Comparison of ENCODE assay signal across 41 cellular contexts in genomic region chr12:54666008-54666407, GRCh38. TPM values are rescaled to one million over a fixed set of nuclear protein-coding genes. Genes with fewer than 3 reads are reported as not detected.
"Had no signal": no experiment of that assay in that cellular context is flagged by ENCODE, and none has a peak within 500 bp of the region (broad histone marks: within the 10 kb centered on the region; RNA-seq: fewer than 3 reads in every experiment).

No MANE protein-coding gene starts in this region.

- H3K9me3 ChIP-seq: adrenal gland, esophagus squamous epithelium, gastroesophageal sphincter, heart right ventricle had no signal

- H3K36me3 Mint-ChIP-seq: activated CD4-positive, alpha-beta memory T cell treated with anti-CD3 and anti-CD28 coated beads for 36 hours; activated CD8-positive, alpha-beta memory T cell treated with anti-CD3 and anti-CD28 coated beads, Interleukin-2, amount 10 ng/mL, durations not matched to agents 7 days and 5 days; activated naive CD4-positive, alpha-beta T cell treated with anti-CD3 and anti-CD28 coated beads, Interleukin-2, amount 50 U/mL, for 24 hours; activated naive CD8-positive, alpha-beta T cell treated with anti-CD3 and anti-CD28 coated beads for 36 hours; brain had no signal

- H3K9me3 Mint-ChIP-seq: activated CD4-positive, alpha-beta memory T cell treated with anti-CD3 and anti-CD28 coated beads for 36 hours; activated CD4-positive, alpha-beta T cell treated with anti-CD3 and anti-CD28 coated beads, Interleukin-2, amount 10 ng/mL, durations not matched to agents 24 days and 14 days; activated naive CD4-positive, alpha-beta T cell treated with anti-CD3 and anti-CD28 coated beads for 36 hours; activated naive CD4-positive, alpha-beta T cell treated with anti-CD3 and anti-CD28 coated beads, Interleukin-2, amount 50 U/mL, for 24 hours; activated naive CD8-positive, alpha-beta T cell treated with anti-CD3 and anti-CD28 coated beads for 36 hours; activated naive CD8-positive, alpha-beta T cell treated with anti-CD3 and anti-CD28 coated beads, Interleukin-2, amount 50 U/mL, for 24 hours; activated T-helper 1 cell treated with anti-CD3 and anti-CD28 coated beads, Interleukin-12 subunit alpha, Interleukin-12 subunit beta, Interleukin-2, Interleukin-4 antibody, amounts not matched to agents 30 ng/mL and 10 ng/mL and 1 ng/mL, durations not matched to agents 14 hours and 24 hours and 36 hours; activated T-helper 2 cell treated with anti-CD3 and anti-CD28 coated beads, Interferon-gamma antibody, Interleukin-2, Interleukin-4, amounts not matched to agents 10 μg/mL and 5 μg/mL and 100 μg/mL, durations not matched to agents 14 hours and 24 hours and 36 hours; brain; T-helper 2 cell treated with Interferon-gamma antibody and Interleukin-4, amounts not matched to agents 5 μg/mL and 100 μg/mL, for 36 hours had no signal

- H3K27ac Mint-ChIP-seq: activated CD4-positive, alpha-beta memory T cell treated with anti-CD3 and anti-CD28 coated beads for 36 hours; activated CD4-positive, alpha-beta T cell treated with anti-CD3 and anti-CD28 coated beads for 36 hours; activated CD4-positive, alpha-beta T cell treated with anti-CD3 and anti-CD28 coated beads, Interleukin-2, amount 10 ng/mL, durations not matched to agents 24 days and 14 days; activated CD8-positive, alpha-beta memory T cell treated with anti-CD3 and anti-CD28 coated beads, Interleukin-2, amount 10 ng/mL, durations not matched to agents 7 days and 5 days; activated CD8-positive, alpha-beta T cell treated with anti-CD3 and anti-CD28 coated beads, Interleukin-2, amount 10 ng/mL, durations not matched to agents 7 days and 5 days; activated naive CD4-positive, alpha-beta T cell treated with anti-CD3 and anti-CD28 coated beads for 36 hours; activated naive CD4-positive, alpha-beta T cell treated with anti-CD3 and anti-CD28 coated beads, Interleukin-2, amount 50 U/mL, for 24 hours; activated naive CD8-positive, alpha-beta T cell treated with anti-CD3 and anti-CD28 coated beads for 36 hours; activated naive CD8-positive, alpha-beta T cell treated with anti-CD3 and anti-CD28 coated beads, Interleukin-2, amount 50 U/mL, for 24 hours; activated T-helper 1 cell treated with anti-CD3 and anti-CD28 coated beads, Interleukin-12 subunit alpha, Interleukin-12 subunit beta, Interleukin-2, Interleukin-4 antibody, amounts not matched to agents 30 ng/mL and 10 ng/mL and 1 ng/mL, durations not matched to agents 14 hours and 24 hours and 36 hours; activated T-helper 2 cell treated with anti-CD3 and anti-CD28 coated beads, Interferon-gamma antibody, Interleukin-2, Interleukin-4, amounts not matched to agents 10 μg/mL and 5 μg/mL and 100 μg/mL, durations not matched to agents 14 hours and 24 hours and 36 hours; brain; T-helper 17 cell; T-helper 2 cell treated with Interferon-gamma antibody and Interleukin-4, amounts not matched to agents 5 μg/mL and 100 μg/mL, for 36 hours had no signal

- H3K27ac ChIP-seq: adrenal gland, epithelial cell of prostate, esophagus squamous epithelium, gastroesophageal sphincter, heart right ventricle had no signal

- H3K4me1 Mint-ChIP-seq: activated CD4-positive, alpha-beta T cell treated with anti-CD3 and anti-CD28 coated beads for 36 hours; activated CD4-positive, alpha-beta T cell treated with anti-CD3 and anti-CD28 coated beads, Interleukin-2, amount 10 ng/mL, durations not matched to agents 24 days and 14 days; activated CD8-positive, alpha-beta memory T cell treated with anti-CD3 and anti-CD28 coated beads, Interleukin-2, amount 10 ng/mL, durations not matched to agents 7 days and 5 days; activated naive CD4-positive, alpha-beta T cell treated with anti-CD3 and anti-CD28 coated beads, Interleukin-2, amount 50 U/mL, for 24 hours; activated naive CD8-positive, alpha-beta T cell treated with anti-CD3 and anti-CD28 coated beads for 36 hours; activated naive CD8-positive, alpha-beta T cell treated with anti-CD3 and anti-CD28 coated beads, Interleukin-2, amount 50 U/mL, for 24 hours; brain; T-helper 17 cell had no signal

- H3K4me3 ChIP-seq: adrenal gland, esophagus squamous epithelium, gastroesophageal sphincter, heart right ventricle had no signal

- H3K36me3 ChIP-seq: adrenal gland, esophagus squamous epithelium, gastroesophageal sphincter, heart right ventricle had no signal

- H3K27me3 ChIP-seq: adrenal gland, gastroesophageal sphincter had no signal

- FAIRE-seq: endothelial cell of umbilical vein had no signal

- H3K4me3 Mint-ChIP-seq: activated CD4-positive, alpha-beta memory T cell treated with anti-CD3 and anti-CD28 coated beads for 36 hours; activated CD4-positive, alpha-beta T cell treated with anti-CD3 and anti-CD28 coated beads for 36 hours; activated CD4-positive, alpha-beta T cell treated with anti-CD3 and anti-CD28 coated beads, Interleukin-2, amount 10 ng/mL, durations not matched to agents 24 days and 14 days; activated CD8-positive, alpha-beta memory T cell treated with anti-CD3 and anti-CD28 coated beads, Interleukin-2, amount 10 ng/mL, durations not matched to agents 7 days and 5 days; activated CD8-positive, alpha-beta T cell treated with anti-CD3 and anti-CD28 coated beads, Interleukin-2, amount 10 ng/mL, durations not matched to agents 7 days and 5 days; activated naive CD4-positive, alpha-beta T cell treated with anti-CD3 and anti-CD28 coated beads for 36 hours; activated naive CD4-positive, alpha-beta T cell treated with anti-CD3 and anti-CD28 coated beads, Interleukin-2, amount 50 U/mL, for 24 hours; activated naive CD8-positive, alpha-beta T cell treated with anti-CD3 and anti-CD28 coated beads for 36 hours; activated naive CD8-positive, alpha-beta T cell treated with anti-CD3 and anti-CD28 coated beads, Interleukin-2, amount 50 U/mL, for 24 hours; activated T-helper 1 cell treated with anti-CD3 and anti-CD28 coated beads, Interleukin-12 subunit alpha, Interleukin-12 subunit beta, Interleukin-2, Interleukin-4 antibody, amounts not matched to agents 30 ng/mL and 10 ng/mL and 1 ng/mL, durations not matched to agents 14 hours and 24 hours and 36 hours; brain; T-helper 17 cell; T-helper 2 cell treated with Interferon-gamma antibody and Interleukin-4, amounts not matched to agents 5 μg/mL and 100 μg/mL, for 36 hours had no signal

- DNase-seq: activated CD4-positive, alpha-beta memory T cell treated with anti-CD3 and anti-CD28 coated beads for 36 hours; activated CD4-positive, alpha-beta T cell treated with anti-CD3 and anti-CD28 coated beads for 36 hours; activated CD4-positive, alpha-beta T cell treated with anti-CD3 and anti-CD28 coated beads, Interleukin-2, amount 10 ng/mL, durations not matched to agents 24 days and 14 days; activated CD4-positive, CD25-positive, alpha-beta regulatory T cell; activated CD4-positive, CD25-positive, alpha-beta regulatory T cell treated with anti-CD3 and anti-CD28 coated beads, Interleukin-2, amount 50 U/mL, for 72 hours; activated CD8-positive, alpha-beta memory T cell treated with anti-CD3 and anti-CD28 coated beads, Interleukin-2, amount 10 ng/mL, durations not matched to agents 7 days and 5 days; activated CD8-positive, alpha-beta memory T cell treated with anti-CD3 and anti-CD28 coated beads, Interleukin-2, amount 50 U/mL, for 4 hours; activated CD8-positive, alpha-beta T cell treated with anti-CD3 and anti-CD28 coated beads, Interleukin-2, amount 10 ng/mL, durations not matched to agents 7 days and 5 days; activated effector memory CD4-positive, alpha-beta T cell treated with anti-CD3 and anti-CD28 coated beads, Interleukin-2, amount 50 U/mL, for 16 hours; activated naive CD4-positive, alpha-beta T cell treated with anti-CD3 and anti-CD28 coated beads for 36 hours; activated naive CD8-positive, alpha-beta T cell treated with anti-CD3 and anti-CD28 coated beads for 36 hours; activated naive CD8-positive, alpha-beta T cell treated with anti-CD3 and anti-CD28 coated beads, Interleukin-2, amount 50 U/mL, for 24 hours; activated T-cell treated with anti-CD3 and anti-CD28 coated beads, Interleukin-2, amount 50 U/mL, for 1 hour; activated T-cell treated with anti-CD3 and anti-CD28 coated beads, Interleukin-2, amount 50 U/mL, for 48 hours; adrenal gland; amygdala; aorta; caudate nucleus; cortex of kidney; effector CD8-positive, alpha-beta T cell; esophagus squamous epithelium; foreskin melanocyte; heart right ventricle; T-helper 1 cell; T-helper 17 cell; T1000 had no signal

- H3K4me1 ChIP-seq: adrenal gland, esophagus squamous epithelium, gastroesophageal sphincter, heart right ventricle had no signal

- ATAC-seq: activated CD4-positive, alpha-beta T cell treated with anti-CD3 and anti-CD28 coated beads for 36 hours; activated CD8-positive, alpha-beta memory T cell treated with anti-CD3 and anti-CD28 coated beads, Interleukin-2, amount 10 ng/mL, durations not matched to agents 7 days and 5 days; activated CD8-positive, alpha-beta T cell treated with anti-CD3 and anti-CD28 coated beads, Interleukin-2, amount 10 ng/mL, durations not matched to agents 7 days and 5 days; activated naive CD8-positive, alpha-beta T cell treated with anti-CD3 and anti-CD28 coated beads, Interleukin-2, amount 50 U/mL, for 24 hours; gastroesophageal sphincter; heart right ventricle; T-helper 17 cell had no signal

RNA-seq across cellular contexts. Expression of gene DCD, which starts 17.8 kb away (rescaled TPM):
- total RNA-seq: activated CD4-positive, alpha-beta memory T cell treated with anti-CD3 and anti-CD28 coated beads for 36 hours; activated CD4-positive, alpha-beta T cell treated with anti-CD3 and anti-CD28 coated beads for 36 hours; activated CD4-positive, alpha-beta T cell treated with anti-CD3 and anti-CD28 coated beads, Interleukin-2, amount 10 ng/mL, durations not matched to agents 24 days and 14 days; activated CD8-positive, alpha-beta memory T cell treated with anti-CD3 and anti-CD28 coated beads for 36 hours; activated CD8-positive, alpha-beta memory T cell treated with anti-CD3 and anti-CD28 coated beads, Interleukin-2, amount 10 ng/mL, durations not matched to agents 7 days and 5 days; activated CD8-positive, alpha-beta T cell treated with anti-CD3 and anti-CD28 coated beads, Interleukin-2, amount 10 ng/mL, durations not matched to agents 7 days and 5 days; activated naive CD4-positive, alpha-beta T cell treated with anti-CD3 and anti-CD28 coated beads for 36 hours; activated naive CD8-positive, alpha-beta T cell treated with anti-CD3 and anti-CD28 coated beads for 36 hours; activated T-helper 1 cell treated with anti-CD3 and anti-CD28 coated beads, Interleukin-12 subunit alpha, Interleukin-12 subunit beta, Interleukin-2, Interleukin-4 antibody, amounts not matched to agents 30 ng/mL and 10 ng/mL and 1 ng/mL, durations not matched to agents 14 hours and 24 hours and 36 hours; activated T-helper 2 cell treated with anti-CD3 and anti-CD28 coated beads, Interferon-gamma antibody, Interleukin-2, Interleukin-4, amounts not matched to agents 10 μg/mL and 5 μg/mL and 100 μg/mL, durations not matched to agents 14 hours and 24 hours and 36 hours; adrenal gland; aorta; chondrocyte; dermis microvascular lymphatic vessel endothelial cell; endothelial cell of umbilical vein; esophagus squamous epithelium; fibroblast of lung; fibroblast of villous mesenchyme; gastroesophageal sphincter; glomerular endothelial cell; heart right ventricle; T-helper 17 cell had no signal
- polyA plus RNA-seq: adrenal gland, aorta, endothelial cell of umbilical vein, esophagus, fibroblast of lung, heart right ventricle had no signal

RNA-seq across cellular contexts. Expression of gene LACRT, which starts 31.3 kb away (rescaled TPM):
- total RNA-seq: activated CD4-positive, alpha-beta memory T cell treated with anti-CD3 and anti-CD28 coated beads for 36 hours; activated CD4-positive, alpha-beta T cell treated with anti-CD3 and anti-CD28 coated beads for 36 hours; activated CD4-positive, alpha-beta T cell treated with anti-CD3 and anti-CD28 coated beads, Interleukin-2, amount 10 ng/mL, durations not matched to agents 24 days and 14 days; activated CD8-positive, alpha-beta memory T cell treated with anti-CD3 and anti-CD28 coated beads for 36 hours; activated CD8-positive, alpha-beta memory T cell treated with anti-CD3 and anti-CD28 coated beads, Interleukin-2, amount 10 ng/mL, durations not matched to agents 7 days and 5 days; activated CD8-positive, alpha-beta T cell treated with anti-CD3 and anti-CD28 coated beads, Interleukin-2, amount 10 ng/mL, durations not matched to agents 7 days and 5 days; activated naive CD4-positive, alpha-beta T cell treated with anti-CD3 and anti-CD28 coated beads for 36 hours; activated naive CD8-positive, alpha-beta T cell treated with anti-CD3 and anti-CD28 coated beads for 36 hours; activated T-helper 1 cell treated with anti-CD3 and anti-CD28 coated beads, Interleukin-12 subunit alpha, Interleukin-12 subunit beta, Interleukin-2, Interleukin-4 antibody, amounts not matched to agents 30 ng/mL and 10 ng/mL and 1 ng/mL, durations not matched to agents 14 hours and 24 hours and 36 hours; activated T-helper 2 cell treated with anti-CD3 and anti-CD28 coated beads, Interferon-gamma antibody, Interleukin-2, Interleukin-4, amounts not matched to agents 10 μg/mL and 5 μg/mL and 100 μg/mL, durations not matched to agents 14 hours and 24 hours and 36 hours; adrenal gland; aorta; chondrocyte; dermis microvascular lymphatic vessel endothelial cell; endothelial cell of umbilical vein; esophagus squamous epithelium; fibroblast of lung; fibroblast of villous mesenchyme; gastroesophageal sphincter; glomerular endothelial cell; heart right ventricle; T-helper 17 cell had no signal
- polyA plus RNA-seq: adrenal gland, aorta, endothelial cell of umbilical vein, esophagus, fibroblast of lung, heart right ventricle had no signal
